ENCODE assay signal across 1 cellular context in the genomic region with DNA sequence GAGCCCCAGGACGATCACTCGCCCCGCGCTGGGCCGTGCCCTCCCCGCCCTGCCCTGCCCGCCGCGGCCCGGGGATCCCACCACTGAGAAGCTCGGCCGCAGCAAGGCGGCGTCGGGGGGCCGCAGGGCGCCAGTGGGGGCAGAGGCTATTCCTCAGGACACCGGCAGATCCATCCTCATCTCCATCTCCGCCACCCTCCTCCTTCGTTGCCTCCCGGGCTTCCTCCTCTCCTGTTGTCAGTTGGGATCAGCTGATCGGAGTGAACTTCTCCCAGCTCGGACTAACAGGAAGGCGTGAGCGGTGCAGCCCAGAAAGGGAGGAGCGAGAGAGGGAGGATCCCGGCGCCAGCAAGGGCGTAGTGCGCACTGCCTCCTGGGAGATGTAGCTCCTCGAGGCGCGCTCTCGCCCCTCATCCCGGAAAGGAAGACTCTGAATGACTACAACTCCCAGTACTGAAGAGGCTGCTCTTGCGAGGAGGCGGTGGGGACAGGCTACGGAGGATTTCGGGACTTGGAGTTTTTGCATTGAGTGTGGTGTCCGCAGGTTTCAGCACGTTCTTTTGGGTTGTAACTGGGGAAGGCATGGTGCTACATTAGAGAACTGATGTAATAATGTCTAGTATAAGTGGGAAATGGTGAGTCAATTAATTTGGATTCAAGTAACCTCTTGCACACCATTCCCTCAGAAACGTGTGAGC.
TF ChIP-seq lines count a peak whose summit lies in the region.

A gene with protein sequence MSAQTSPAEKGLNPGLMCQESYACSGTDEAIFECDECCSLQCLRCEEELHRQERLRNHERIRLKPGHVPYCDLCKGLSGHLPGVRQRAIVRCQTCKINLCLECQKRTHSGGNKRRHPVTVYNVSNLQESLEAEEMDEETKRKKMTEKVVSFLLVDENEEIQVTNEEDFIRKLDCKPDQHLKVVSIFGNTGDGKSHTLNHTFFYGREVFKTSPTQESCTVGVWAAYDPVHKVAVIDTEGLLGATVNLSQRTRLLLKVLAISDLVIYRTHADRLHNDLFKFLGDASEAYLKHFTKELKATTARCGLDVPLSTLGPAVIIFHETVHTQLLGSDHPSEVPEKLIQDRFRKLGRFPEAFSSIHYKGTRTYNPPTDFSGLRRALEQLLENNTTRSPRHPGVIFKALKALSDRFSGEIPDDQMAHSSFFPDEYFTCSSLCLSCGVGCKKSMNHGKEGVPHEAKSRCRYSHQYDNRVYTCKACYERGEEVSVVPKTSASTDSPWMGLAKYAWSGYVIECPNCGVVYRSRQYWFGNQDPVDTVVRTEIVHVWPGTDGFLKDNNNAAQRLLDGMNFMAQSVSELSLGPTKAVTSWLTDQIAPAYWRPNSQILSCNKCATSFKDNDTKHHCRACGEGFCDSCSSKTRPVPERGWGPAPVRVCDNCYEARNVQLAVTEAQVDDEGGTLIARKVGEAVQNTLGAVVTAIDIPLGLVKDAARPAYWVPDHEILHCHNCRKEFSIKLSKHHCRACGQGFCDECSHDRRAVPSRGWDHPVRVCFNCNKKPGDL (minus strand): TSS at position 262 of the 698 bp plus-strand sequence. CDS start 2,598 bp downstream, outside the sequence.

TF ChIP-seq in HEK293, 187 proteins besides CTCF, POLR2A, EP300 and RAD21 (continued from another document):
- TF ChIP-seq SCRT2 (tag by site-specific recombination; IDR thresholded peaks at IDR 0.05): 0 out of 2 replicates have a peak, but pooled peaks have one; percentile 14
- TF ChIP-seq GLI4 (tag by site-specific recombination; IDR thresholded peaks at IDR 0.05): no peak
- no peak for TF ChIP-seq ZNF677 (tag by site-specific recombination; IDR thresholded peaks at IDR 0.05)
- TF ChIP-seq, protein P1, sequence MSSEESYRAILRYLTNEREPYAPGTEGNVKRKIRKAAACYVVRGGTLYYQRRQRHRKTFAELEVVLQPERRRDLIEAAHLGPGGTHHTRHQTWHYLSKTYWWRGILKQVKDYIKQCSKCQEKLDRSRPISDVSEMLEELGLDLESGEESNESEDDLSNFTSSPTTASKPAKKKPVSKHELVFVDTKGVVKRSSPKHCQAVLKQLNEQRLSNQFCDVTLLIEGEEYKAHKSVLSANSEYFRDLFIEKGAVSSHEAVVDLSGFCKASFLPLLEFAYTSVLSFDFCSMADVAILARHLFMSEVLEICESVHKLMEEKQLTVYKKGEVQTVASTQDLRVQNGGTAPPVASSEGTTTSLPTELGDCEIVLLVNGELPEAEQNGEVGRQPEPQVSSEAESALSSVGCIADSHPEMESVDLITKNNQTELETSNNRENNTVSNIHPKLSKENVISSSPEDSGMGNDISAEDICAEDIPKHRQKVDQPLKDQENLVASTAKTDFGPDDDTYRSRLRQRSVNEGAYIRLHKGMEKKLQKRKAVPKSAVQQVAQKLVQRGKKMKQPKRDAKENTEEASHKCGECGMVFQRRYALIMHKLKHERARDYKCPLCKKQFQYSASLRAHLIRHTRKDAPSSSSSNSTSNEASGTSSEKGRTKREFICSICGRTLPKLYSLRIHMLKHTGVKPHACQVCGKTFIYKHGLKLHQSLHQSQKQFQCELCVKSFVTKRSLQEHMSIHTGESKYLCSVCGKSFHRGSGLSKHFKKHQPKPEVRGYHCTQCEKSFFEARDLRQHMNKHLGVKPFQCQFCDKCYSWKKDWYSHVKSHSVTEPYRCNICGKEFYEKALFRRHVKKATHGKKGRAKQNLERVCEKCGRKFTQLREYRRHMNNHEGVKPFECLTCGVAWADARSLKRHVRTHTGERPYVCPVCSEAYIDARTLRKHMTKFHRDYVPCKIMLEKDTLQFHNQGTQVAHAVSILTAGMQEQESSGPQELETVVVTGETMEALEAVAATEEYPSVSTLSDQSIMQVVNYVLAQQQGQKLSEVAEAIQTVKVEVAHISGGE (tag by site-specific recombination; conservative IDR thresholded peaks at IDR 0.05; ENCODE audit: low read depth): peak; percentile 70
- TF ChIP-seq KLF7 (tag by site-specific recombination; IDR thresholded peaks at IDR 0.05; ENCODE audit: borderline replicate concordance): peak; percentile 96
- no peak for TF ChIP-seq YY1 (tag by site-specific recombination; IDR thresholded peaks at IDR 0.05)
- TF ChIP-seq SP7 (tag by site-specific recombination; IDR thresholded peaks at IDR 0.05): peak; percentile 48; the same call in 1 of the 2 replicates
- TF ChIP-seq IKZF3 (tag by site-specific recombination; IDR thresholded peaks at IDR 0.05): peak; percentile 96
- TF ChIP-seq ZNF585B (tag by site-specific recombination; IDR thresholded peaks at IDR 0.05): no peak
- peak; percentile 100 for TF ChIP-seq KLF8 (tag by site-specific recombination; IDR thresholded peaks at IDR 0.05)
- peak; percentile 100 for TF ChIP-seq SP3 (tag by site-specific recombination; IDR thresholded peaks at IDR 0.05)
- TF ChIP-seq WT1 (tag by site-specific recombination; IDR thresholded peaks at IDR 0.05): peak; percentile 96
- TF ChIP-seq ZNF24 (tag by site-specific recombination; IDR thresholded peaks at IDR 0.05): peak; percentile 30; the same call in 1 of the 2 replicates
- peak; percentile 89; the same call in 1 of the 2 replicates for TF ChIP-seq KLF1 (tag by site-specific recombination; IDR thresholded peaks at IDR 0.05)
- TF ChIP-seq ZBTB17 (tag by site-specific recombination; IDR thresholded peaks at IDR 0.05): peak; percentile 98
- TF ChIP-seq GLIS2 (tag by site-specific recombination; IDR thresholded peaks at IDR 0.05): peak; percentile 42; the same call in 1 of the 2 replicates
